ENCODE assay signal across 23 cellular contexts in the genomic region with DNA sequence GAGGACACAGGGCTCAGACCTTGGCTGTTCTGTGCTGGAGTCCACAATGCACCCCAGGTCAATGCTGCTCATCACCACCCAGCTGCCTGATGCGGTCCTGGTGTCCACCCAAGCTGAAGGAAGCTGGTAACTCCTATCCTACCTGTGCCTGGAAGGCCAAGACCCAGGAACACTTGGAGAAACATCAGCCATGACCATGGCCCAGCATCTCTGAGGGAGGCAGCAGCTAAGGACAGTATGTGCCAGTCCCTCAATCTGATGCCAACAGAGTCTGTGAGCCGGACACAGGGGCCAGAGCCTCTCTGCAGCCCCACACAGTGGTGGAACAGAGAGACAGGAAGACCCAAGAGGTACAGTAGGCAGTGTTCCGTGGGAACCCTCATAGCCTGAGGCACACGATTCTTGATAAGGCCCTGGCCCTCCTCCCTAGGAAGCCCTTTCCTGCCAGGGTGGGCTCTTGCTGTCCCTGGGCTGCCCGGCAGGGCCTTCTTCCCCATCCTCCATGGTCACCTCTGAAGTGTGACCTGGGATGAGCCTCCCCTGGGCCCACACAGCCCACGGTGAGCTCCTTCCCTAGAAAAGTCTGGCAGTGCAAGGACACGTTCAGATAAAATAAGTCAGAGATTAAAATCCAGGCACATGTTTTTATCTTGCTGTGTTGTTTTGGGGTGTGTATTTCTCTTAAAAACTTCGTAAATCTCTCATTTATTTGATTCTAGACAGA.
"Had no signal": no experiment of that assay in that cellular context is flagged by ENCODE, and none has a peak within 500 bp of the region (broad histone marks: within the 10 kb centered on the region; RNA-seq: fewer than 3 reads in every experiment).

No MANE protein-coding gene starts in this region.

- H3K4me1 ChIP-seq: adrenal gland, ascending aorta, heart right ventricle, tibial nerve had no signal

- H3K9me3 Mint-ChIP-seq: activated CD4-positive, alpha-beta T cell treated with anti-CD3 and anti-CD28 coated beads, Interleukin-2, amount 10 ng/mL, durations not matched to agents 24 days and 14 days; activated naive CD4-positive, alpha-beta T cell treated with anti-CD3 and anti-CD28 coated beads, Interleukin-2, amount 50 U/mL, for 24 hours had no signal

- H3K27ac ChIP-seq: adrenal gland, ascending aorta, heart right ventricle, sigmoid colon, SK-N-MC, tibial nerve had no signal

- H3K4me2 ChIP-seq: smooth muscle cell had no signal

- H3K9me3 ChIP-seq: adrenal gland, ascending aorta, sigmoid colon, tibial nerve had no signal

- H3K4me3 Mint-ChIP-seq: activated CD4-positive, alpha-beta memory T cell treated with anti-CD3 and anti-CD28 coated beads, Interleukin-2, amount 10 ng/mL, durations not matched to agents 7 days and 5 days; activated CD4-positive, alpha-beta T cell treated with anti-CD3 and anti-CD28 coated beads, Interleukin-2, amount 10 ng/mL, durations not matched to agents 24 days and 14 days; activated CD8-positive, alpha-beta memory T cell treated with anti-CD3 and anti-CD28 coated beads, Interleukin-2, amount 10 ng/mL, durations not matched to agents 7 days and 5 days; activated naive CD4-positive, alpha-beta T cell treated with anti-CD3 and anti-CD28 coated beads, Interleukin-2, amount 50 U/mL, for 24 hours; stimulated activated naive CD8-positive, alpha-beta T cell treated with anti-CD3 and anti-CD28 coated beads, Interleukin-15, Interleukin-2, amounts not matched to agents 100 ng/mL and 50 ng/mL, for 24 hours; T-helper 17 cell had no signal

- DNase-seq: activated CD4-positive, alpha-beta memory T cell treated with anti-CD3 and anti-CD28 coated beads, Interleukin-2, amount 10 ng/mL, durations not matched to agents 7 days and 5 days; activated CD4-positive, alpha-beta T cell treated with anti-CD3 and anti-CD28 coated beads, Interleukin-2, amount 10 ng/mL, durations not matched to agents 24 days and 14 days; activated CD8-positive, alpha-beta memory T cell treated with anti-CD3 and anti-CD28 coated beads, Interleukin-2, amount 10 ng/mL, durations not matched to agents 7 days and 5 days; activated gamma-delta T cell treated with Interleukin-2 at 50 U/mL for 16 hours; activated T-cell treated with anti-CD3 and anti-CD28 coated beads for 4 hours; adrenal gland; central memory CD4-positive, alpha-beta T cell; effector memory CD4-positive, alpha-beta T cell; heart right ventricle; islet precursor cell; left cardiac atrium; sigmoid colon; stimulated activated CD4-positive, alpha-beta T cell treated with anti-CD3 and anti-CD28 coated beads, Interleukin-15, amount 100 ng/mL, for 24 hours; stimulated activated CD4-positive, alpha-beta T cell treated with anti-CD3 and anti-CD28 coated beads, Interleukin-2, amount 100 ng/mL, for 48 hours; SW 1271; T-helper 17 cell had no signal

- H3K27ac Mint-ChIP-seq: activated CD4-positive, alpha-beta memory T cell treated with anti-CD3 and anti-CD28 coated beads, Interleukin-2, amount 10 ng/mL, durations not matched to agents 7 days and 5 days; activated CD4-positive, alpha-beta T cell treated with anti-CD3 and anti-CD28 coated beads, Interleukin-2, amount 10 ng/mL, durations not matched to agents 24 days and 14 days; activated CD8-positive, alpha-beta memory T cell treated with anti-CD3 and anti-CD28 coated beads, Interleukin-2, amount 10 ng/mL, durations not matched to agents 7 days and 5 days; activated naive CD4-positive, alpha-beta T cell treated with anti-CD3 and anti-CD28 coated beads, Interleukin-2, amount 50 U/mL, for 24 hours; stimulated activated naive CD8-positive, alpha-beta T cell treated with anti-CD3 and anti-CD28 coated beads, Interleukin-15, Interleukin-2, amounts not matched to agents 100 ng/mL and 50 ng/mL, for 24 hours; T-helper 17 cell had no signal

- H3K4me3 ChIP-seq: adrenal gland, ascending aorta, heart right ventricle, sigmoid colon, SK-N-MC, smooth muscle cell, tibial nerve had no signal

- H3K27me3 ChIP-seq: adrenal gland, ascending aorta, heart right ventricle, sigmoid colon, tibial nerve had no signal

- H3K36me3 ChIP-seq: adrenal gland, ascending aorta, heart right ventricle, sigmoid colon, tibial nerve had no signal

- H3K27me3 Mint-ChIP-seq: activated CD4-positive, alpha-beta memory T cell treated with anti-CD3 and anti-CD28 coated beads, Interleukin-2, amount 10 ng/mL, durations not matched to agents 7 days and 5 days; activated CD4-positive, alpha-beta T cell treated with anti-CD3 and anti-CD28 coated beads, Interleukin-2, amount 10 ng/mL, durations not matched to agents 24 days and 14 days had no signal

- ATAC-seq: activated CD8-positive, alpha-beta memory T cell treated with anti-CD3 and anti-CD28 coated beads, Interleukin-2, amount 10 ng/mL, durations not matched to agents 7 days and 5 days; esophagus mucosa; left cardiac atrium; T-helper 17 cell had no signal

- H3K4me1 Mint-ChIP-seq: activated CD4-positive, alpha-beta memory T cell treated with anti-CD3 and anti-CD28 coated beads, Interleukin-2, amount 10 ng/mL, durations not matched to agents 7 days and 5 days; activated CD4-positive, alpha-beta T cell treated with anti-CD3 and anti-CD28 coated beads, Interleukin-2, amount 10 ng/mL, durations not matched to agents 24 days and 14 days; activated CD8-positive, alpha-beta memory T cell treated with anti-CD3 and anti-CD28 coated beads, Interleukin-2, amount 10 ng/mL, durations not matched to agents 7 days and 5 days; activated naive CD4-positive, alpha-beta T cell treated with anti-CD3 and anti-CD28 coated beads, Interleukin-2, amount 50 U/mL, for 24 hours; T-helper 17 cell had no signal

- H3K36me3 Mint-ChIP-seq: activated CD8-positive, alpha-beta memory T cell treated with anti-CD3 and anti-CD28 coated beads, Interleukin-2, amount 10 ng/mL, durations not matched to agents 7 days and 5 days; activated naive CD4-positive, alpha-beta T cell treated with anti-CD3 and anti-CD28 coated beads, Interleukin-2, amount 50 U/mL, for 24 hours had no signal
